In the genomic region with DNA sequence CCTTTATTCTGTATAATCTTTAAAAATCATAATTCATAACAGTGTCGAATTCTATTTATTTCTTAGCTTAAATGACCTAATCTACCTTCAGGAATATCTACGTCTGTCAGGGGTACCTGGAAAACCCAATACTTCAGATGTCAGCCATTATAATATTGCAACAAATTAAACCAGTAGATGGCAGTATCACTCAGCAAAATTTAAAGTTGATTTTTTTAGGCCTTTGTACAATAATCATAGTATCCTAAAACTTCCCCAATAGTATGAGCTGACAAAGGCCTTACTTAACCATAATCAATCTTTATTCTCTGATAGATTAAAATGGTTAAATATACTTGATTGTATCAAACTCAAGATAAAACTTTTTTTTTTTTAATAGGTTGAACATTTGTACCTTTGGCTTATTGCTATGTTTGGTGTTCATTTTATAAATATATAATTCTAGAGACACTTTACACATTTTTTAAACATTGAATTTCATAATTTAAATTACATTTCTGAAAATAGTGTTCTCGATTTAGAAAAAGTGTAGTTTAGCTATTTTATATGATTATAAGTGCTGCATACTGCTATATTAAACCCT, we compare ENCODE assay signal across 9 cellular contexts.
A peak's percentile ranks its signal among the peaks of the same experiment; 100 is the strongest.
DNase-seq lines count a peak whose midpoint lies in the region; ATAC-seq and TF ChIP-seq lines count a peak whose summit lies in the region.
"Had no signal": no experiment of that assay in that cellular context is flagged by ENCODE, and none has a peak within 500 bp of the region (broad histone marks: within the 10 kb centered on the region; RNA-seq: fewer than 3 reads in every experiment).

No MANE protein-coding gene starts in this region.

- H3K27ac ChIP-seq in PC-9 (no peak overlapping the region), upper lobe of right lung (no peak overlapping the region)

- H3F3A ChIP-seq in PC-9 (ENCODE audit: insufficient read depth, low read depth), result no peaks in the 10 kb centered on the region

- DNase-seq in DMS 273 (lab: John Stamatoyannopoulos, UW; ENCODE audit: unreplicated experiment), result peak; percentile 42
- DNase-seq in DMS 273 treated with DMSO at 0.1 percent for 48 hours (lab: John Stamatoyannopoulos, UW), result no peak
- no peak for DNase-seq in PC-9
- peak in 1 of 2 donors; percentile 13 for DNase-seq in foreskin fibroblast
- no peak for DNase-seq in upper lobe of right lung
- DNase-seq in NCI-H226, result no peak
- no peak for DNase-seq in GOT3 (lab: John Stamatoyannopoulos, UW)
- DNase-seq: activated B cell treated with CpG ODN at 0.5 μM for 24 hours had no signal

- no peak overlapping the region for H3K4me2 ChIP-seq in PC-9

- no peaks in the 10 kb centered on the region for H4K20me1 ChIP-seq in PC-9 (ENCODE audit: insufficient read depth)

- intact Hi-C loops in PC-9 (cut with micrococcal nuclease; ENCODE audit: unreplicated experiment) (loop anchor here (2.0 kb wide), 1 partner anchor 702 kb away; no protein-coding TSS in a partner anchor), upper lobe of right lung (cut with DNase I) (no loop called here)

- H3K9me2 ChIP-seq in PC-9 (ENCODE audit: insufficient read depth), result no peaks in the 10 kb centered on the region

- H3K9me3 ChIP-seq in PC-9 (ENCODE audit: insufficient read depth, low read depth), result no peaks in the 10 kb centered on the region
- no peaks in the 10 kb centered on the region for H3K9me3 ChIP-seq in upper lobe of right lung

- BruUV-seq in PC-9 (replicated peaks; lab: Mats Ljungman, UMichigan), result no TSS peak

- no peaks in the 10 kb centered on the region for H3K79me2 ChIP-seq in PC-9 (ENCODE audit: low read depth)

- H3K4me1 ChIP-seq in PC-9 (replicated peaks; ENCODE audit: insufficient read depth) (no peaks in the 10 kb centered on the region), upper lobe of right lung (no peaks in the 10 kb centered on the region)

- H3K4me3 ChIP-seq in PC-9 (no peak overlapping the region), foreskin fibroblast (ENCODE audit: low read depth in 1 of 2, low read length in 2 of 2) (no peak overlapping the region), upper lobe of right lung (no peak overlapping the region)

- CTCF ChIA-PET in PC-9 (lab: Charles Lee), result no interaction called here

- POLR2A ChIA-PET in PC-9 (lab: Charles Lee; ENCODE audit: unreplicated experiment), result interaction anchor here (0.7 kb wide), 1 partner anchor 23 kb away, joined by 6 read pairs; no protein-coding TSS in a partner anchor

- ATAC-seq in HG03097 (IDR thresholded peaks at IDR 0.05; ENCODE audit: low FRiP score, unreplicated experiment) (peak; percentile 52), upper lobe of right lung (no peak)

- no peaks in the 10 kb centered on the region for H3K27me3 ChIP-seq in PC-9 (ENCODE audit: insufficient read depth, low read depth)
- no peaks in the 10 kb centered on the region for H3K27me3 ChIP-seq in upper lobe of right lung

- peak; percentile 73 for TF ChIP-seq CTCF in PC-9 (conservative IDR thresholded peaks at IDR 0.05)
- TF ChIP-seq CTCF in foreskin fibroblast (IDR thresholded peaks at IDR 0.05; ENCODE audit: low read depth, low read length), result peak; percentile 22
- TF ChIP-seq CTCF in upper lobe of right lung (IDR thresholded peaks at IDR 0.05), result peak; percentile 45

- no peak overlapping the region for H2AFZ ChIP-seq in PC-9

- H3K36me3 ChIP-seq in PC-9 (ENCODE audit: low read depth) (no peaks in the 10 kb centered on the region), upper lobe of right lung (no peaks in the 10 kb centered on the region)

Comparison
In these comparisons a context has a peak if more than half of its experiments do, and no peak if none do; other contexts are left out.
1. CTCF ChIP-seq: peak in every context shown above with its lines; median percentile 73 in PC-9; 45 in upper lobe of right lung; 22 in foreskin fibroblast.